In the genomic region with DNA sequence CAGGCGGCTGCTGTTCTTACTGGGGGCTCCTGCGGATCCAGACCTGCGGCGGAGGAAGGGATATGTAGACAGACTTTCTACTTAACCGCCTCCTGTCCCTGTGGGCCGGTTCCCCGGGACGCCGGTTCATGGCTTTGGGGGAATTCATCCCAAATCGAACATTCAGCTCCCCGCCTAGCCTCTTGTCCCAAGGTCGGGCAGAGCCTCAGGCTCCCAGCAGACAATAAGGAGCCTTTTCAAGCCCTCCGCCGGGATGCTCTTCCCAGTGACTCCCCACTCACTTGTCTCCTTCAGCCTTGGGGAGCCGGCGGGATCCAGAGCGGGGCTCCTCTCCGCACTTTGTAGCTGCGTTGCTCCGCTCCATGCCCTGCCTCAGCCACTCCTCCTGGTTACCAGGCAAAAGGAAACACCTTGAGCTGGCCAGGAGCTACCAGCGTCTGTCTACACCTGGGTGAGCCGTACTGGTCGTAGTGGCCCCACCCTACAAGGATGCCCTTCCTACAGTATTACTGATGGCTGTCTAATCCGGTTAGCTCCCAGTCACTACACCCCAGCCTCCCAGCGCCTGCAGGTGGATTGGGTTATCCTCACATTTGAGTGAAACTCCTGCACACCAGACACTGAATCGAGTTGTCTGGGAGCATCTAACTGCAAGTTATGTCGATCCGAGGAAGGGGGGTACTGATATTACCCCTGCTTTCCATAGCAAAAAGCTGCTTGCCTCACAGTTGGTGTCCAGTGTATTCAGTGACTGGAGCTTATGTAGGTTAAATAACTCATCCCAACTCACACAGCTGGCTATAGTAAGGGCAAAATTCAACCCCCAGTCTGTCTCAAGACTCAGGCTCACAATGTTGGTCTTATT, we compare ENCODE assay signal across 7 cellular contexts. TPM values are rescaled to one million over a fixed set of nuclear protein-coding genes. Genes with fewer than 3 reads are reported as not detected.
DNase-seq lines count a peak whose midpoint lies in the region; ATAC-seq and TF ChIP-seq lines count a peak whose summit lies in the region.

A gene with protein sequence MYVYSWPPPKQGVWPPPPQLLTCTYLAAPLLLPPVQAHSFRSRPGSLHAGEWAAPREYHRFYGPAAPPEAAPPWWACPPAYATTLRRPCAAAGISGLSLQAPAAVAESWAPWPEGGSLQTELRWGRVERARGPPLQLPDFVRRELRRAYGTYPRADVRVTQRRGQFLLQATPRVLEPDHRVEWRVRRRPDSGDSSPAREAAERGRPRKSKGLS (minus strand): TSS at position 439 of the 865 bp plus-strand sequence. CDS start 450 bp downstream, outside the sequence.

- peaks cover 7% of the 10 kb centered on the region; the same call in 1 of the 2 replicates for H3K4me1 ChIP-seq in H9 (ENCODE audit: insufficient read depth, low read length)

- H3T11ph ChIP-seq in H9 (ENCODE audit: low read length): no peak within 1 kb of the TSS

- H2AFZ ChIP-seq in H9 (ENCODE audit: low read length): no peak within 1 kb of the TSS

- WGBS in H9 (ENCODE audit: extremely low coverage, insufficient read length, low lambda C conversion rate): no CpG with 5 or more reads among the region's 28 CpGs

- H4K8ac ChIP-seq in H9 (replicated peaks; ENCODE audit: insufficient read length, low read depth, low read length): no peak within 1 kb of the TSS

- no peak within 1 kb of the TSS for H2AK5ac ChIP-seq in H9 (ENCODE audit: insufficient read length, low read length)

- H3K9me3 Mint-ChIP-seq in H9 (no peaks in the 10 kb centered on the region; a peak in 2 of 5 replicates), osteocyte (ENCODE audit: unreplicated experiment) (no peaks in the 10 kb centered on the region)

- peak within 1 kb of the TSS; percentile 84 to 85 for H3K4me3 Mint-ChIP-seq in H9
- peak within 1 kb of the TSS; percentile 72 for H3K4me3 Mint-ChIP-seq in osteocyte (ENCODE audit: unreplicated experiment)

- H2BK20ac ChIP-seq in H9 (ENCODE audit: low read depth, low read length, poor library complexity, severe bottlenecking): no peak within 1 kb of the TSS

- H3K79me1 ChIP-seq in H9 (ENCODE audit: insufficient read depth, low read depth, low read length, poor library complexity, severe bottlenecking): peaks cover 3% of the 10 kb centered on the region

- H3K4ac ChIP-seq in H9 (ENCODE audit: low read depth, low read length): no peak within 1 kb of the TSS

- no peak within 1 kb of the TSS for H2BK12ac ChIP-seq in H9 (ENCODE audit: insufficient read length, low read depth, low read length)

- H2BK120ac ChIP-seq in H9 (ENCODE audit: low read depth, low read length, poor library complexity, severe bottlenecking): no peak within 1 kb of the TSS

- H3K79me2 ChIP-seq in H9 (ENCODE audit: insufficient read depth, low read length): peaks cover 3% of the 10 kb centered on the region; the same call in 1 of the 2 replicates

- no peaks in the 10 kb centered on the region for H4K20me1 ChIP-seq in H9 (ENCODE audit: control insufficient read depth, insufficient read depth, insufficient read length)

- no peak within 1 kb of the TSS for H3K23ac ChIP-seq in H9 (ENCODE audit: insufficient read length, low read depth, low read length)

- H3K23me2 ChIP-seq in H9 (ENCODE audit: insufficient read length, low read depth, low read length, poor library complexity, severe bottlenecking): peaks cover 11% of the 10 kb centered on the region

- CTCF ChIA-PET in RWPE1 (lab: Yijun Ruan, JAX): interaction anchor here (0.6 to 1.8 kb wide), 8 partner anchors 12 to 58 kb away, joined by 3 to 9 read pairs (median 5); a partner anchor contains a TSS

- H3K27ac ChIP-seq in H9 (ENCODE audit: insufficient read length, low read depth, low read length) (no peak within 1 kb of the TSS), RWPE1 (peak within 1 kb of the TSS; percentile 88), epithelial cell of prostate (peak within 1 kb of the TSS; percentile 82)

- no peaks in the 10 kb centered on the region for H3K9me3 ChIP-seq in H9 (ENCODE audit: control insufficient read depth, low read depth, low read length)

- H3K27ac Mint-ChIP-seq in H9 (peak within 1 kb of the TSS; percentile 44 to 67 (median 61); a peak in 3 of 7 replicates), osteocyte (ENCODE audit: unreplicated experiment) (peak within 1 kb of the TSS; percentile 23)

- POLR2A ChIA-PET in RWPE1 (lab: Yijun Ruan, JAX; ENCODE audit: low non-redundant PET): interaction anchor here (0.8 to 2.4 kb wide), 8 partner anchors 10 to 133 kb away, joined by 3 to 12 read pairs (median 4); a partner anchor contains a TSS

- H3K18ac ChIP-seq in H9 (ENCODE audit: insufficient read length, low read depth, low read length): no peak within 1 kb of the TSS

- H3K36me3 Mint-ChIP-seq in H9 (ENCODE audit: insufficient read depth in 1 of 3, low read depth in 3 of 3): peaks cover 4 to 18% (median 7%) of the 10 kb centered on the region in 3 experiments
- no peaks in the 10 kb centered on the region for H3K36me3 Mint-ChIP-seq in osteocyte (ENCODE audit: unreplicated experiment)

- H4K91ac ChIP-seq in H9 (ENCODE audit: insufficient read length, low read depth, low read length): no peak within 1 kb of the TSS

- no peak within 1 kb of the TSS for H4K5ac ChIP-seq in H9 (ENCODE audit: insufficient read length, low read depth, low read length)

- peak within 1 kb of the TSS; percentile 9; the same call in 1 of the 2 replicates for H3K14ac ChIP-seq in H9 (ENCODE audit: insufficient read depth, low read length)

- peak within 1 kb of the TSS; percentile 92 for H3K4me2 ChIP-seq in H9 (ENCODE audit: insufficient read depth, insufficient read length, low read length)

- peaks cover 44 to 56% of the 10 kb centered on the region in 2 experiments for H3K4me1 Mint-ChIP-seq in H9
- H3K4me1 Mint-ChIP-seq in osteocyte (ENCODE audit: unreplicated experiment): peaks cover 10% of the 10 kb centered on the region

- H3K9ac ChIP-seq in H9 (ENCODE audit: extremely low read depth, insufficient read length, low read length): peak within 1 kb of the TSS; percentile 2

- no peak within 1 kb of the TSS for H2BK15ac ChIP-seq in H9 (ENCODE audit: low read depth, low read length)

- no peak for ATAC-seq in HG02571 (IDR thresholded peaks at IDR 0.05; ENCODE audit: unreplicated experiment)

- DNase-seq in H9 (no peak), RWPE1 (ENCODE audit: low spot score) (peak; percentile 55), epithelial cell of prostate (ENCODE audit: low read depth, low spot score) (no peak), osteocyte (ENCODE audit: extremely low spot score, unreplicated experiment) (no peak), NCI-H1694 (lab: John Stamatoyannopoulos, UW) (no peak), T1000 (lab: John Stamatoyannopoulos, UW) (no peak)

- H3K27me3 ChIP-seq in H9 (ENCODE audit: insufficient read depth, low read length): 0 out of 2 replicates have a peak, but pooled peaks cover 2% of the 10 kb centered on the region

- H3K27me3 Mint-ChIP-seq in H9 (ENCODE audit: low read depth): no peaks in the 10 kb centered on the region; the same call in 1 of the 2 replicates
- no peaks in the 10 kb centered on the region for H3K27me3 Mint-ChIP-seq in osteocyte (ENCODE audit: unreplicated experiment)

- H3K56ac ChIP-seq in H9 (ENCODE audit: insufficient read length, low read depth, low read length): no peak within 1 kb of the TSS

- TF ChIP-seq CTCF in H9 (conservative IDR thresholded peaks at IDR 0.05): no peak
- TF ChIP-seq CTCF in RWPE1 (conservative IDR thresholded peaks at IDR 0.05; ENCODE audit: low read depth): no peak
- no peak for TF ChIP-seq CTCF in osteocyte (IDR thresholded peaks at IDR 0.05)

- H2BK5ac ChIP-seq in H9 (ENCODE audit: insufficient read length, low read length): no peak within 1 kb of the TSS

RNA-seq across cellular contexts. Expression of the gene that starts here (rescaled TPM):
- total RNA-seq in H9 (2021) (not detected in 2 replicates), osteocyte (not detected in 2 replicates)
